In genomic region chr12:93740721-93741120, GRCh38 we compare ENCODE assay signal across 1 cellular context.
TF ChIP-seq lines count a peak whose summit lies in the region.

No MANE protein-coding gene starts in this region.

TF ChIP-seq in GM12878, 131 proteins besides CTCF, POLR2A, EP300 and RAD21 (continued from another document):
- TF ChIP-seq, protein P1, sequence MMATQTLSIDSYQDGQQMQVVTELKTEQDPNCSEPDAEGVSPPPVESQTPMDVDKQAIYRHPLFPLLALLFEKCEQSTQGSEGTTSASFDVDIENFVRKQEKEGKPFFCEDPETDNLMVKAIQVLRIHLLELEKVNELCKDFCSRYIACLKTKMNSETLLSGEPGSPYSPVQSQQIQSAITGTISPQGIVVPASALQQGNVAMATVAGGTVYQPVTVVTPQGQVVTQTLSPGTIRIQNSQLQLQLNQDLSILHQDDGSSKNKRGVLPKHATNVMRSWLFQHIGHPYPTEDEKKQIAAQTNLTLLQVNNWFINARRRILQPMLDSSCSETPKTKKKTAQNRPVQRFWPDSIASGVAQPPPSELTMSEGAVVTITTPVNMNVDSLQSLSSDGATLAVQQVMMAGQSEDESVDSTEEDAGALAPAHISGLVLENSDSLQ (IDR thresholded peaks at IDR 0.05): no peak
- no peak for TF ChIP-seq ESRRA (IDR thresholded peaks at IDR 0.05; ENCODE audit: low read length)
- TF ChIP-seq RELA (IDR thresholded peaks at IDR 0.05; ENCODE audit: borderline replicate concordance, partially characterized antibody): no peak
- TF ChIP-seq BACH1 (IDR thresholded peaks at IDR 0.05; ENCODE audit: borderline replicate concordance): no peak
- TF ChIP-seq, protein P2, sequence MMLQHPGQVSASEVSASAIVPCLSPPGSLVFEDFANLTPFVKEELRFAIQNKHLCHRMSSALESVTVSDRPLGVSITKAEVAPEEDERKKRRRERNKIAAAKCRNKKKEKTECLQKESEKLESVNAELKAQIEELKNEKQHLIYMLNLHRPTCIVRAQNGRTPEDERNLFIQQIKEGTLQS (IDR thresholded peaks at IDR 0.05; ENCODE audit: borderline replicate concordance, extremely low read depth, low read depth, low read length): no peak
- no peak for TF ChIP-seq TARDBP (IDR thresholded peaks at IDR 0.05; ENCODE audit: borderline replicate concordance)
- no peak for TF ChIP-seq MLLT1 (IDR thresholded peaks at IDR 0.05)
- no peak for TF ChIP-seq MYB (IDR thresholded peaks at IDR 0.05; ENCODE audit: borderline replicate concordance, low read depth, low read length)
- no peak for TF ChIP-seq NFYA (IDR thresholded peaks at IDR 0.05; ENCODE audit: borderline replicate concordance, low read depth, low read length)
- TF ChIP-seq SPI1 (IDR thresholded peaks at IDR 0.05; ENCODE audit: borderline replicate concordance, insufficient read depth, low read depth, low read length): no peak
- TF ChIP-seq MEF2A (IDR thresholded peaks at IDR 0.05; ENCODE audit: insufficient read depth, low read depth, low read length): no peak
- TF ChIP-seq ETV6 (conservative IDR thresholded peaks at IDR 0.05 in 1 of 2, IDR thresholded peaks at IDR 0.05 in 1 of 2; ENCODE audit: borderline replicate concordance in 1 of 2, low read depth in 1 of 2): no peak
- TF ChIP-seq CHD4 (IDR thresholded peaks at IDR 0.05): no peak
- TF ChIP-seq HDGF (IDR thresholded peaks at IDR 0.05): no peak
- no peak for TF ChIP-seq YY1 (IDR thresholded peaks at IDR 0.05; ENCODE audit: low read depth, low read length)
- no peak for TF ChIP-seq ZNF217 (IDR thresholded peaks at IDR 0.05)
